ENCODE assay signal across 2 cellular contexts in the genomic region with DNA sequence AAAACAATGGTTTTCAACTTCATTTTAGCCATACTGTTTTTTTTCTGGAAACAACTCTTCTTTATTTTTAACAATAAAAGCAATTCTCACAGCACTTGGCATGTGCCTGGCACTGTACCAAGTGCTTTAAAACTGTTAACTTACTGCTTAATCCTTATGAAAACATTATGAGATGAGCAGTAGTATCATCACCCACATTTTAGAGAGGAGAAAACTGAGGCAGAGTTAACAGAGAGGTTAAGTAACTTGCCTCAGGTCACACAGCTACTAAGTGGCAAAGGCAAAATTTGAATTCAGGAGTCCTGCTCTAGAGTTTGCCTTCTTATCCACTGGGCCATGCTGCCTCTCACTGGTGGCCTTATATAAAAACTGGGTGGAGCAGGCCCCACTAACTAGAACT.
TF ChIP-seq lines count a peak whose summit lies in the region.

No MANE protein-coding gene starts in this region.

TF ChIP-seq in A549, 52 proteins besides CTCF, POLR2A, EP300 and RAD21 (continued from another document):
- TF ChIP-seq, protein P1, sequence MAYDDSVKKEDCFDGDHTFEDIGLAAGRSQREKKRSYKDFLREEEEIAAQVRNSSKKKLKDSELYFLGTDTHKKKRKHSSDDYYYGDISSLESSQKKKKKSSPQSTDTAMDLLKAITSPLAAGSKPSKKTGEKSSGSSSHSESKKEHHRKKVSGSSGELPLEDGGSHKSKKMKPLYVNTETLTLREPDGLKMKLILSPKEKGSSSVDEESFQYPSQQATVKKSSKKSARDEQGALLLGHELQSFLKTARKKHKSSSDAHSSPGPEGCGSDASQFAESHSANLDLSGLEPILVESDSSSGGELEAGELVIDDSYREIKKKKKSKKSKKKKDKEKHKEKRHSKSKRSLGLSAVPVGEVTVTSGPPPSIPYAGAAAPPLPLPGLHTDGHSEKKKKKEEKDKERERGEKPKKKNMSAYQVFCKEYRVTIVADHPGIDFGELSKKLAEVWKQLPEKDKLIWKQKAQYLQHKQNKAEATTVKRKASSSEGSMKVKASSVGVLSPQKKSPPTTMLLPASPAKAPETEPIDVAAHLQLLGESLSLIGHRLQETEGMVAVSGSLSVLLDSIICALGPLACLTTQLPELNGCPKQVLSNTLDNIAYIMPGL (CRISPR knock-in tag; IDR thresholded peaks at IDR 0.05; ENCODE audit: borderline replicate concordance), result no peak

TF ChIP-seq in Ishikawa, 13 proteins besides CTCF, POLR2A, EP300 and RAD21 (continued from another document):
- TF ChIP-seq, protein P2, sequence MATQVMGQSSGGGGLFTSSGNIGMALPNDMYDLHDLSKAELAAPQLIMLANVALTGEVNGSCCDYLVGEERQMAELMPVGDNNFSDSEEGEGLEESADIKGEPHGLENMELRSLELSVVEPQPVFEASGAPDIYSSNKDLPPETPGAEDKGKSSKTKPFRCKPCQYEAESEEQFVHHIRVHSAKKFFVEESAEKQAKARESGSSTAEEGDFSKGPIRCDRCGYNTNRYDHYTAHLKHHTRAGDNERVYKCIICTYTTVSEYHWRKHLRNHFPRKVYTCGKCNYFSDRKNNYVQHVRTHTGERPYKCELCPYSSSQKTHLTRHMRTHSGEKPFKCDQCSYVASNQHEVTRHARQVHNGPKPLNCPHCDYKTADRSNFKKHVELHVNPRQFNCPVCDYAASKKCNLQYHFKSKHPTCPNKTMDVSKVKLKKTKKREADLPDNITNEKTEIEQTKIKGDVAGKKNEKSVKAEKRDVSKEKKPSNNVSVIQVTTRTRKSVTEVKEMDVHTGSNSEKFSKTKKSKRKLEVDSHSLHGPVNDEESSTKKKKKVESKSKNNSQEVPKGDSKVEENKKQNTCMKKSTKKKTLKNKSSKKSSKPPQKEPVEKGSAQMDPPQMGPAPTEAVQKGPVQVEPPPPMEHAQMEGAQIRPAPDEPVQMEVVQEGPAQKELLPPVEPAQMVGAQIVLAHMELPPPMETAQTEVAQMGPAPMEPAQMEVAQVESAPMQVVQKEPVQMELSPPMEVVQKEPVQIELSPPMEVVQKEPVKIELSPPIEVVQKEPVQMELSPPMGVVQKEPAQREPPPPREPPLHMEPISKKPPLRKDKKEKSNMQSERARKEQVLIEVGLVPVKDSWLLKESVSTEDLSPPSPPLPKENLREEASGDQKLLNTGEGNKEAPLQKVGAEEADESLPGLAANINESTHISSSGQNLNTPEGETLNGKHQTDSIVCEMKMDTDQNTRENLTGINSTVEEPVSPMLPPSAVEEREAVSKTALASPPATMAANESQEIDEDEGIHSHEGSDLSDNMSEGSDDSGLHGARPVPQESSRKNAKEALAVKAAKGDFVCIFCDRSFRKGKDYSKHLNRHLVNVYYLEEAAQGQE (IDR thresholded peaks at IDR 0.05; ENCODE audit: low read depth), result no peak
- no peak for TF ChIP-seq YY1 (IDR thresholded peaks at IDR 0.05; ENCODE audit: low read depth)
- no peak for TF ChIP-seq NFIC (IDR thresholded peaks at IDR 0.05)
- no peak for TF ChIP-seq TCF12 (IDR thresholded peaks at IDR 0.05; ENCODE audit: low read depth)
- TF ChIP-seq CREB1 (IDR thresholded peaks at IDR 0.05; ENCODE audit: low read depth), result no peak
- no peak for TF ChIP-seq TEAD4 (IDR thresholded peaks at IDR 0.05)
